ENCODE assay signal across 29 cellular contexts in genomic region chr3:63613561-63613960, GRCh38. TPM values are rescaled to one million over a fixed set of nuclear protein-coding genes. Genes with fewer than 3 reads are reported as not detected.
A peak's percentile ranks its signal among the peaks of the same experiment; 100 is the strongest.
DNase-seq lines count a peak whose midpoint lies in the region; ATAC-seq and TF ChIP-seq lines count a peak whose summit lies in the region.
"Had no signal": no experiment of that assay in that cellular context is flagged by ENCODE, and none has a peak within 500 bp of the region (broad histone marks: within the 10 kb centered on the region; RNA-seq: fewer than 3 reads in every experiment).

No MANE protein-coding gene starts in this region.

- no peaks in the 10 kb centered on the region for H3K9me3 ChIP-seq in osteoblast (ENCODE audit: low read depth, low read length)
- H3K9me3 ChIP-seq: MG63, pancreas, thyroid gland had no signal

- TF ChIP-seq CTCF in BJ (IDR thresholded peaks at IDR 0.05; ENCODE audit: insufficient read depth, low read depth, low read length) = no peak
- no peak for TF ChIP-seq CTCF in osteoblast (IDR thresholded peaks at IDR 0.05; ENCODE audit: extremely low read depth, low read depth, low read length)
- TF ChIP-seq CTCF in activated CD8-positive, alpha-beta T cell treated with anti-CD3 and anti-CD28 coated beads for 36 hours (IDR thresholded peaks at IDR 0.05) = no peak

- H3K27ac ChIP-seq in osteoblast (ENCODE audit: low read depth, low read length) (no peak overlapping the region), caudate nucleus (ENCODE audit: low read depth, low read length) (no peak overlapping the region)
- H3K27ac ChIP-seq: hepatocyte, pancreas, thyroid gland had no signal

- H3K4me3 ChIP-seq in BJ (ENCODE audit: low read depth, low read length) (no peak overlapping the region), osteoblast (ENCODE audit: insufficient read depth, low read length) (no peak overlapping the region)
- H3K4me3 ChIP-seq: hepatocyte, MG63, pancreas, thyroid gland had no signal

- H2AFZ ChIP-seq in osteoblast (ENCODE audit: low read length) = no peak overlapping the region
- H2AFZ ChIP-seq: hepatocyte had no signal

- POLR2A ChIA-PET in BJ (lab: Charles Lee) = no interaction called here
- POLR2A ChIA-PET in activated CD8-positive, alpha-beta T cell treated with anti-CD3 and anti-CD28 coated beads for 36 hours (lab: Charles Lee) = no interaction called here

- H3K36me3 ChIP-seq in BJ (ENCODE audit: control insufficient read depth, insufficient read depth, low read length) = no peaks in the 10 kb centered on the region
- no peaks in the 10 kb centered on the region for H3K36me3 ChIP-seq in osteoblast (ENCODE audit: insufficient read depth, low read length)
- H3K36me3 ChIP-seq: MG63, pancreas, thyroid gland had no signal

- no peaks in the 10 kb centered on the region for H3K79me2 ChIP-seq in osteoblast (ENCODE audit: insufficient read depth, low read length)
- H3K79me2 ChIP-seq: hepatocyte had no signal

- peaks cover 2% of the 10 kb centered on the region for H3K27me3 Mint-ChIP-seq in activated CD8-positive, alpha-beta T cell treated with anti-CD3 and anti-CD28 coated beads for 36 hours
- H3K27me3 Mint-ChIP-seq: activated CD4-positive, alpha-beta T cell treated with anti-CD3 and anti-CD28 coated beads, Interleukin-2, amount 10 ng/mL, durations not matched to agents 7 days and 5 days; activated CD8-positive, alpha-beta memory T cell treated with anti-CD3 and anti-CD28 coated beads, Interleukin-2, amount 10 ng/mL, durations not matched to agents 7 days and 5 days; activated naive CD4-positive, alpha-beta T cell treated with anti-CD3 and anti-CD28 coated beads, Interleukin-2, amount 10 ng/mL, durations not matched to agents 7 days and 5 days; CD8-positive, alpha-beta memory T cell; central memory CD8-positive, alpha-beta T cell had no signal

- intact Hi-C loops in activated CD8-positive, alpha-beta T cell treated with anti-CD3 and anti-CD28 coated beads for 36 hours (cut with micrococcal nuclease) = no loop called here

- CTCF ChIA-PET in BJ (lab: Yijun Ruan, JAX) = no interaction called here
- CTCF ChIA-PET in activated CD8-positive, alpha-beta T cell treated with anti-CD3 and anti-CD28 coated beads for 36 hours (lab: Charles Lee) = no interaction called here

- H3K9me3 Mint-ChIP-seq in activated CD8-positive, alpha-beta T cell treated with anti-CD3 and anti-CD28 coated beads for 36 hours = peaks cover 4% of the 10 kb centered on the region
- H3K9me3 Mint-ChIP-seq: activated CD4-positive, alpha-beta T cell treated with anti-CD3 and anti-CD28 coated beads, Interleukin-2, amount 10 ng/mL, durations not matched to agents 7 days and 5 days; activated naive CD4-positive, alpha-beta T cell treated with anti-CD3 and anti-CD28 coated beads, Interleukin-2, amount 10 ng/mL, durations not matched to agents 7 days and 5 days; nephron had no signal

- ATAC-seq in activated CD8-positive, alpha-beta T cell treated with anti-CD3 and anti-CD28 coated beads for 36 hours = no peak
- no peak for ATAC-seq in GM18519 (IDR thresholded peaks at IDR 0.05; ENCODE audit: low FRiP score, unreplicated experiment)
- ATAC-seq: activated CD8-positive, alpha-beta memory T cell treated with anti-CD3 and anti-CD28 coated beads, Interleukin-2, amount 10 ng/mL, durations not matched to agents 7 days and 5 days; HCT116; pancreas; stimulated activated naive CD8-positive, alpha-beta T cell treated with anti-CD3 and anti-CD28 coated beads, Interleukin-15, Interleukin-2, amounts not matched to agents 100 U/mL and 50 U/mL, for 24 hours had no signal

- no peaks in the 10 kb centered on the region for H4K20me1 ChIP-seq in osteoblast (ENCODE audit: insufficient read depth, low read length)

- H3K27me3 ChIP-seq in BJ (ENCODE audit: control insufficient read depth, insufficient read depth, low read length) (no peaks in the 10 kb centered on the region), osteoblast (ENCODE audit: insufficient read depth, low read length) (no peaks in the 10 kb centered on the region)
- H3K27me3 ChIP-seq: hepatocyte, MG63, pancreas, thyroid gland had no signal

- no peaks in the 10 kb centered on the region for H3K36me3 Mint-ChIP-seq in activated CD8-positive, alpha-beta T cell treated with anti-CD3 and anti-CD28 coated beads for 36 hours (ENCODE audit: low read depth)
- H3K36me3 Mint-ChIP-seq: activated CD8-positive, alpha-beta memory T cell treated with anti-CD3 and anti-CD28 coated beads, Interleukin-2, amount 10 ng/mL, durations not matched to agents 7 days and 5 days; activated naive CD4-positive, alpha-beta T cell treated with anti-CD3 and anti-CD28 coated beads, Interleukin-2, amount 10 ng/mL, durations not matched to agents 7 days and 5 days; CD8-positive, alpha-beta memory T cell had no signal

- H3K4me1 ChIP-seq in osteoblast (ENCODE audit: insufficient read depth, low read length) = peaks cover 8% of the 10 kb centered on the region
- H3K4me1 ChIP-seq: thyroid gland had no signal

- peak overlapping the region; percentile 7 for H3K4me2 ChIP-seq in osteoblast (ENCODE audit: insufficient read depth, low read length)
- H3K4me2 ChIP-seq: hepatocyte had no signal

- H3K4me3 Mint-ChIP-seq in activated CD8-positive, alpha-beta T cell treated with anti-CD3 and anti-CD28 coated beads for 36 hours = no peak overlapping the region
- H3K4me3 Mint-ChIP-seq: activated CD4-positive, alpha-beta T cell treated with anti-CD3 and anti-CD28 coated beads, Interleukin-2, amount 10 ng/mL, durations not matched to agents 7 days and 5 days; activated CD8-positive, alpha-beta memory T cell treated with anti-CD3 and anti-CD28 coated beads, Interleukin-2, amount 10 ng/mL, durations not matched to agents 7 days and 5 days; activated naive CD4-positive, alpha-beta T cell treated with anti-CD3 and anti-CD28 coated beads, Interleukin-2, amount 10 ng/mL, durations not matched to agents 7 days and 5 days; CD8-positive, alpha-beta memory T cell; central memory CD8-positive, alpha-beta T cell; nephron had no signal

- H3K27ac Mint-ChIP-seq in activated CD8-positive, alpha-beta T cell treated with anti-CD3 and anti-CD28 coated beads for 36 hours = no peak overlapping the region
- H3K27ac Mint-ChIP-seq: activated CD4-positive, alpha-beta T cell treated with anti-CD3 and anti-CD28 coated beads, Interleukin-2, amount 10 ng/mL, durations not matched to agents 7 days and 5 days; activated CD8-positive, alpha-beta memory T cell treated with anti-CD3 and anti-CD28 coated beads, Interleukin-2, amount 10 ng/mL, durations not matched to agents 7 days and 5 days; activated naive CD4-positive, alpha-beta T cell treated with anti-CD3 and anti-CD28 coated beads, Interleukin-2, amount 10 ng/mL, durations not matched to agents 7 days and 5 days; CD8-positive, alpha-beta memory T cell; nephron had no signal

- DNase-seq in BJ (ENCODE audit: low read depth) (peak; percentile 41), M059J (ENCODE audit: low read depth) (peak; percentile 24), dedifferentiated amniotic fluid mesenchymal stem cell (ENCODE audit: extremely low spot score) (peak; percentile 45), osteoblast (ENCODE audit: insufficient read length, low spot score, missing footprints) (no peak), MV-4-11 (lab: John Stamatoyannopoulos, UW) (no peak), caudate nucleus (lab: John Stamatoyannopoulos, UW) (no peak)
- no peak for DNase-seq in activated CD8-positive, alpha-beta T cell treated with anti-CD3 and anti-CD28 coated beads for 36 hours
- DNase-seq: activated CD4-positive, alpha-beta T cell treated with anti-CD3 and anti-CD28 coated beads, Interleukin-2, amount 10 ng/mL, durations not matched to agents 7 days and 5 days; activated CD8-positive, alpha-beta memory T cell treated with anti-CD3 and anti-CD28 coated beads, Interleukin-2, amount 10 ng/mL, durations not matched to agents 7 days and 5 days; activated naive CD4-positive, alpha-beta T cell treated with anti-CD3 and anti-CD28 coated beads, Interleukin-2, amount 10 ng/mL, durations not matched to agents 7 days and 5 days; CD8-positive, alpha-beta memory T cell; DMS153; foreskin melanocyte; GF-D8; MG63; NCI-H1436; NCI-H446; pancreas; stimulated activated naive CD8-positive, alpha-beta T cell treated with anti-CD3 and anti-CD28 coated beads, Interleukin-15, Interleukin-2, amounts not matched to agents 100 U/mL and 50 U/mL, for 24 hours; thyroid gland had no signal

- H3K4me1 Mint-ChIP-seq in activated CD8-positive, alpha-beta T cell treated with anti-CD3 and anti-CD28 coated beads for 36 hours (ENCODE audit: low read depth) = no peaks in the 10 kb centered on the region
- H3K4me1 Mint-ChIP-seq: activated CD4-positive, alpha-beta T cell treated with anti-CD3 and anti-CD28 coated beads, Interleukin-2, amount 10 ng/mL, durations not matched to agents 7 days and 5 days; activated CD8-positive, alpha-beta memory T cell treated with anti-CD3 and anti-CD28 coated beads, Interleukin-2, amount 10 ng/mL, durations not matched to agents 7 days and 5 days; activated naive CD4-positive, alpha-beta T cell treated with anti-CD3 and anti-CD28 coated beads, Interleukin-2, amount 10 ng/mL, durations not matched to agents 7 days and 5 days; CD8-positive, alpha-beta memory T cell; central memory CD8-positive, alpha-beta T cell; nephron had no signal

RNA-seq across cellular contexts. Expression of gene SNTN, which starts 38.9 kb away (rescaled TPM):
- polyA plus RNA-seq in BJ (2011; rRNA removed) = not detected in 2 replicates
- not detected in 2 replicates for polyA minus RNA-seq in BJ (2011; rRNA and poly(A)+ RNA removed)
- total RNA-seq in M059J (2014; rRNA removed; shearing (Covaris generic)) = 0.10 TPM in 1 of 2 replicates, not detected in the other
- not detected in 2 replicates for total RNA-seq in osteoblast
- total RNA-seq in activated CD8-positive, alpha-beta T cell treated with anti-CD3 and anti-CD28 coated beads for 36 hours = not detected
- total RNA-seq: activated CD4-positive, alpha-beta T cell treated with anti-CD3 and anti-CD28 coated beads, Interleukin-2, amount 10 ng/mL, durations not matched to agents 7 days and 5 days; activated CD8-positive, alpha-beta memory T cell treated with anti-CD3 and anti-CD28 coated beads, Interleukin-2, amount 10 ng/mL, durations not matched to agents 7 days and 5 days; CD8-positive, alpha-beta memory T cell; dermis microvascular lymphatic vessel endothelial cell; hepatocyte; lower leg skin; mononuclear cell; OCI-LY7; thyroid gland had no signal
- polyA plus RNA-seq: CD8-positive, alpha-beta memory T cell; hepatocyte; pancreas had no signal

Comparison
In these comparisons a context has a peak if more than half of its experiments do, and no peak if none do; other contexts are left out.
1. DNase-seq: peak in BJ (single experiment), M059J (single experiment) and dedifferentiated amniotic fluid mesenchymal stem cell (single experiment); none in osteoblast (single experiment), activated CD8-positive, alpha-beta T cell treated with anti-CD3 and anti-CD28 coated beads for 36 hours (single experiment), MV-4-11 (single experiment) and caudate nucleus (0 of 61).